Comparison of ENCODE assay signal across 8 cellular contexts in the genomic region with DNA sequence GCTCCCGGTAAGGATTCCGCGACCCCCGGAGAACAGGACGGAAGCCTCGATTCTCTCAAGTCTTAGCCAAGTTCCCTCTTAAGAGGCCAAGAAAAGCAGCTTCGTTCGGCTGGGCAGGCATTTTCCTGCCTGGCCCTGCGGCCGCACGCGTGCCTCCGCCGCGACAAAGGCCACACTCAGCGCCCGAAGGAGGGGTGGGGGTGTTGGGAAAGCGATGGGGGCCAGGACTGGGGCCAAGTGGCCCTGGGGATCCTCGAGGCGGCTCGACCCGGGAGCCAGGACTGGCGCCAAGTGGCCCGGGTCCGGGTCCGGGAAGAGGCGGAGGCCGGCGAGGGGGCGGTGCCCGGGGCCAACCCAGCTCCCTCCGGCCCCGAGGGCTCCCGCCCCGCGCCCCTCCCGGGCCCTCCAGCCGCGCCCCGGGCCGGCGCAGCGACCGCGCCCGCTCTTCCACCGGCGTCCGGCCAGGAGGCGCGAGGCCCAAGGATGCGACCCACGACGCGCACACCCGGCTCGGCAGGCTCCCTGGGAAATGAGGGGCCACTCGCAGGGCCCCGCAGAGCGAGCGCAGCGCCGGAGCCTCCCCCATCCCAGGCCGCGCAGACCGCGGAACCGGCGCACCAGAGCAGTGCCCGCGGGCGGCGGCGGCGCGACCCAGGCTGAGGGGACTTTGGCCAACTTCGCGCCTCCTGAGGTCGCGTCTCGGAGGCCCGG. TPM values are rescaled to one million over a fixed set of nuclear protein-coding genes. Genes with fewer than 3 reads are reported as not detected.
DNase-seq lines count a peak whose midpoint lies in the region; ATAC-seq and TF ChIP-seq lines count a peak whose summit lies in the region.

No MANE protein-coding gene starts in this region.

- intact Hi-C loops in heart right ventricle (cut with DNase I), result no loop called here

- ATAC-seq in HG02678 (IDR thresholded peaks at IDR 0.05; ENCODE audit: unreplicated experiment) (peak; percentile 4), heart right ventricle (peak in 1 of 8 donors; percentile 11), GM18873 (IDR thresholded peaks at IDR 0.05; ENCODE audit: low FRiP score, unreplicated experiment) (no peak)

- H3K27ac ChIP-seq in VCaP, result peak overlapping the region; percentile 97
- H3K27ac ChIP-seq in heart right ventricle, result peak overlapping the region in 9 of 10 donors; percentile 50 to 97 (median 77)

- TF ChIP-seq CTCF in GM12864 (IDR thresholded peaks at IDR 0.05; ENCODE audit: low read depth, low read length, missing control alignments) (no peak), VCaP (conservative IDR thresholded peaks at IDR 0.05) (no peak), heart right ventricle (IDR thresholded peaks at IDR 0.05) (no peak)

- 2 to 7% methylated on average over 41 to 82 of the region's 82 CpGs for WGBS in heart right ventricle, 2 donors

- H3K36me3 ChIP-seq in heart right ventricle, result no peaks in the 10 kb centered on the region

- no peak for DNase-seq in GM12864 (ENCODE audit: low read depth)
- peak in 1 of 2 donors; percentile 43 for DNase-seq in heart right ventricle
- DNase-seq in skeletal muscle cell (ENCODE audit: low read depth), result no peak
- DNase-seq in HuH-7.5 (ENCODE audit: low spot score), result no peak
- no peak for DNase-seq in middle frontal gyrus (ENCODE audit: extremely low spot score, low spot score)

- H3K27me3 ChIP-seq in heart right ventricle, result peaks cover 0 to 17% (median 3%) of the 10 kb centered on the region in 7 donors

- peaks cover 8 to 34% (median 23%) of the 10 kb centered on the region in 9 donors for H3K4me1 ChIP-seq in heart right ventricle

- H3K9me3 ChIP-seq in heart right ventricle, result no peaks in the 10 kb centered on the region

- H3K4me3 ChIP-seq in GM12864 (ENCODE audit: low read depth, low read length) (peak overlapping the region; percentile 97), heart right ventricle (peak overlapping the region; percentile 60 to 82 (median 74)), skeletal muscle cell (ENCODE audit: low read depth, low read length) (peak overlapping the region; percentile 78)

RNA-seq across cellular contexts. Expression of a gene that starts 0.8 kb away (rescaled TPM):
- total RNA-seq in heart right ventricle, result 1 to 10 TPM; 2.9 to 7.1 (median 5.0) TPM
- 1 to 10 TPM; 4.3 to 5.7 TPM for polyA plus RNA-seq in heart right ventricle

RNA-seq across cellular contexts. Expression of a gene that starts 33.9 kb away (rescaled TPM):
- total RNA-seq in heart right ventricle, result 10 to 100 TPM in 2 of 10 donors, 1 to 10 TPM in 8; 4.1 to 11.6 (median 7.8) TPM
- 1 to 10 TPM; 4.8 to 6.7 TPM for polyA plus RNA-seq in heart right ventricle
